9 cellular contexts compared by ENCODE assay signal in genomic region chr10:88110355-88110754, GRCh38.
A peak's percentile ranks its signal among the peaks of the same experiment; 100 is the strongest.
DNase-seq lines count a peak whose midpoint lies in the region; ATAC-seq lines count a peak whose summit lies in the region.
"Had no signal": no experiment of that assay in that cellular context is flagged by ENCODE, and none has a peak within 500 bp of the region (broad histone marks: within the 10 kb centered on the region; RNA-seq: fewer than 3 reads in every experiment).

No MANE protein-coding gene starts in this region.

- DNase-seq in A172 (ENCODE audit: low spot score), result peak; percentile 93
- DNase-seq in SW480 (ENCODE audit: low spot score), result peak; percentile 44
- DNase-seq in islet precursor cell, result peak; percentile 77
- no peak for DNase-seq in NCI-H1930 (lab: John Stamatoyannopoulos, UW)
- no peak for DNase-seq in activated effector memory CD4-positive, alpha-beta T cell treated with anti-CD3 and anti-CD28 coated beads, Interleukin-2, amount 50 U/mL, for 16 hours
- DNase-seq in NCI-H1417 (lab: John Stamatoyannopoulos, UW), result no peak
- DNase-seq in inferior parietal cortex (ENCODE audit: extremely low spot score), result no peak
- DNase-seq: H9 had no signal

- ATAC-seq in HG02610 (IDR thresholded peaks at IDR 0.05; ENCODE audit: unreplicated experiment), result peak; percentile 23

Comparison
In these comparisons a context has a peak if more than half of its experiments do, and no peak if none do; other contexts are left out.
1. DNase-seq: peak in A172 (single experiment), SW480 (single experiment) and islet precursor cell (single experiment); none in NCI-H1930 (0 of 2), activated effector memory CD4-positive, alpha-beta T cell treated with anti-CD3 and anti-CD28 coated beads, Interleukin-2, amount 50 U/mL, for 16 hours (single experiment), NCI-H1417 (0 of 3) and inferior parietal cortex (single experiment).